ENCODE assay signal across 21 cellular contexts in the genomic region with DNA sequence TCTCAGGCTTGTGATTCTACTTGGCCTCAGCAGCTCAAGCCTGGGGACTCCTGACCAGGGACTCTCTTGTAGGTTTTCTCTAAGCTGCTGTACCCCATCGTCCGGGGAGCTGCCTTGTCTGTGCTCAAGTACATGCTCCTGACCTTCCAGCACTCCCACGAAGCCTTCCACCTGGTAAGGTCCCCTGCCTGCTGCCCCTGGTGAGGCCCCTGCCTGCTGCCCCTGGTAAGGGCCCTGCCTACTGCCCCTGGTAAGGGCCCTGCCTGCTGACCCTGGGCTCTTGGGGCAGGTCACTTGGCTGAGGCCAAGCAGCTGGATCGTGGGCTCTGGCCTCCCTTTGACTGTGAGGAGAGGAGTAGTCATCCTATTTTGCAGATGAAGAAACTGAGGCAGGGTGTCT.
"Had no signal": no experiment of that assay in that cellular context is flagged by ENCODE, and none has a peak within 500 bp of the region (broad histone marks: within the 10 kb centered on the region; RNA-seq: fewer than 3 reads in every experiment).

No MANE protein-coding gene starts in this region.

- H3K9me3 Mint-ChIP-seq: activated B cell treated with CpG ODN at 0.5 μM for 24 hours; activated CD8-positive, alpha-beta T cell treated with anti-CD3 and anti-CD28 coated beads for 36 hours; activated T-cell treated with anti-CD3 and anti-CD28 coated beads, Interleukin-2, amount 50 U/mL, for 4 hours; activated T-helper 17 cell treated with anti-CD3 and anti-CD28 coated beads, Interleukin-2, amount 50 U/mL, for 72 hours; dendritic cell treated with granulocyte-macrophage colony-stimulating factor and Interleukin-4, amounts not matched to agents 40 ng/mL and 50 ng/mL, for 4 days; neural crest cell; T-helper 2 cell treated with Interferon-gamma antibody and Interleukin-4, amounts not matched to agents 5 μg/mL and 100 μg/mL, for 36 hours had no signal

- H3K27ac Mint-ChIP-seq: activated B cell treated with CpG ODN at 0.5 μM for 24 hours; activated CD8-positive, alpha-beta T cell treated with anti-CD3 and anti-CD28 coated beads for 36 hours; dendritic cell treated with granulocyte-macrophage colony-stimulating factor and Interleukin-4, amounts not matched to agents 40 ng/mL and 50 ng/mL, for 4 days had no signal

- H3K4me3 ChIP-seq: breast epithelium, esophagus muscularis mucosa, lung, mucosa of descending colon had no signal

- H3K27me3 Mint-ChIP-seq: activated B cell treated with CpG ODN at 0.5 μM for 24 hours; activated CD8-positive, alpha-beta T cell treated with anti-CD3 and anti-CD28 coated beads for 36 hours; activated T-helper 17 cell treated with anti-CD3 and anti-CD28 coated beads, Interleukin-2, amount 50 U/mL, for 72 hours had no signal

- H3K4me3 Mint-ChIP-seq: activated B cell treated with CpG ODN at 0.5 μM for 24 hours; activated CD8-positive, alpha-beta T cell treated with anti-CD3 and anti-CD28 coated beads for 36 hours; activated T-cell treated with anti-CD3 and anti-CD28 coated beads, Interleukin-2, amount 50 U/mL, for 4 hours; activated T-helper 17 cell treated with anti-CD3 and anti-CD28 coated beads, Interleukin-2, amount 50 U/mL, for 72 hours; dendritic cell treated with granulocyte-macrophage colony-stimulating factor and Interleukin-4, amounts not matched to agents 40 ng/mL and 50 ng/mL, for 4 days; neural crest cell; T-helper 2 cell treated with Interferon-gamma antibody and Interleukin-4, amounts not matched to agents 5 μg/mL and 100 μg/mL, for 36 hours had no signal

- DNase-seq: activated B cell treated with CpG ODN at 0.5 μM for 24 hours; activated CD4-positive, alpha-beta T cell treated with anti-CD3 and anti-CD28 coated beads, Interleukin-2, amount 50 U/mL, for 1 hour; activated CD8-positive, alpha-beta T cell treated with anti-CD3 and anti-CD28 coated beads for 36 hours; activated gamma-delta T cell treated with Interleukin-2 at 50 U/mL for 16 hours; activated naive CD4-positive, alpha-beta T cell treated with anti-CD3 and anti-CD28 coated beads, Interleukin-2, amount 50 U/mL, for 16 hours; activated T-cell treated with anti-CD3 and anti-CD28 coated beads, Interleukin-2, amount 50 U/mL, for 4 hours; central memory CD4-positive, alpha-beta T cell; kidney glomerular epithelial cell; occipital lobe; stimulated activated CD4-positive, alpha-beta T cell treated with anti-CD3 and anti-CD28 coated beads, Interleukin-2, amount 100 ng/mL, for 48 hours; stimulated activated naive CD4-positive, alpha-beta T cell treated with Interleukin-2 at 50 U/mL for 16 hours; trophoblast cell had no signal

- H3K9me3 ChIP-seq: breast epithelium, esophagus muscularis mucosa, mucosa of descending colon had no signal

- H3K4me1 ChIP-seq: breast epithelium had no signal

- H3K36me3 ChIP-seq: breast epithelium had no signal

- ATAC-seq: activated CD8-positive, alpha-beta T cell treated with anti-CD3 and anti-CD28 coated beads for 36 hours; activated T-cell treated with anti-CD3 and anti-CD28 coated beads, Interleukin-2, amount 50 U/mL, for 4 hours; activated T-helper 17 cell treated with anti-CD3 and anti-CD28 coated beads, Interleukin-2, amount 50 U/mL, for 72 hours; left lobe of liver; mucosa of descending colon had no signal

- H3K27ac ChIP-seq: breast epithelium, esophagus muscularis mucosa had no signal

- H3K27me3 ChIP-seq: breast epithelium, esophagus muscularis mucosa had no signal
